8 cellular contexts compared by ENCODE assay signal in the genomic region with DNA sequence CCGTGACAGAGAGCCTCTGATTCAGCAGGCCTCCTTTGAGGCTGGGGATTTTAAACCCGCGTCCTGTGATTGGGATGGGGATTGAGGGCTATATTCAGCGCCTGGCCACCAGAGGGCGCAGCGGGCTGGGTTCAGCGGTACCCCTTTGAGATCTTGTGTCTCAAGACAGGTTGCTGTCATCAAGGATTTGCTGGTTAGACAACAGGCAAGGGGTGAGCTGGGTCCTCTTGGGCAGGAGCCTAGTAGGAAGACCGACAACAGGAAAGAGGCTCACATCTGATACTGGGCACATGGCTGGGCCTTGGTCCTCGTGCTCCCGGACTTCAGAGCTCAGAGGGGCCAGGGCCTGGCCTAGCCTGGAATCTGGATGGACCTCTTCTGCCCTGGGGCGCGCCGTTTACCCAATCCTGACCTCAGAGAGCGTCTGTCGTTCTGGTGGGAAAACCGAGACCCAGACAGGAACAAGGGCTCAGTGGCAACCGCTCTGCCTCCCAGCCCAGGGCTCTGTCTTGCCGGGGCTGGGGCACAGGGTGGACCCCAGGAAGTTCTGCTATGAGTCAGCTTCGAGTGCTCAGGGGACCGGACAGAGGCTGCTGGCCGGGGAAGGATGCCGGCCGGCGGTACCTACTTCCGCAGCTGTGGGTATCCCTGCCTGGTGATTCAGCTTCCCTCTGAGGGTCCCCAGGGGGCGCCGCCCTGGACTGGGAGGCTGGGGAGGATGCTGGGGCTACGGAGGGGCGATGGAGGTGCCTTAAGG.
DNase-seq lines count a peak whose midpoint lies in the region; ATAC-seq and TF ChIP-seq lines count a peak whose summit lies in the region.

No MANE protein-coding gene starts in this region.

- TF ChIP-seq CTCF in AG09319 (IDR thresholded peaks at IDR 0.05; ENCODE audit: low read depth, low read length): peak; percentile 96

- DNase-seq in AG09319 (ENCODE audit: extremely low read depth, low read depth) (peak; percentile 56), NCI-H345 treated with DMSO at 0.1 percent for 48 hours (lab: John Stamatoyannopoulos, UW; ENCODE audit: unreplicated experiment) (peak; percentile 43), cerebellar cortex (ENCODE audit: low spot score) (peak; percentile 94), kidney glomerular epithelial cell (lab: John Stamatoyannopoulos, UW) (peak; percentile 83)
- peak; percentile 92 for DNase-seq in activated CD4-positive, CD25-positive, alpha-beta regulatory T cell treated with anti-CD3 and anti-CD28 coated beads, Interleukin-2, amount 50 U/mL, for 72 hours
- peak; percentile 93 for DNase-seq in stimulated activated CD4-positive, alpha-beta T cell treated with anti-CD3 and anti-CD28 coated beads, Interleukin-15, amount 100 ng/mL, for 24 hours

- ATAC-seq in GM18907 (IDR thresholded peaks at IDR 0.05; ENCODE audit: unreplicated experiment) (peak; percentile 69), HG03159 (IDR thresholded peaks at IDR 0.05; ENCODE audit: unreplicated experiment) (peak; percentile 46)

Comparison
In these comparisons a context has a peak if more than half of its experiments do, and no peak if none do; other contexts are left out.
1. Peak in every context shown above with its lines: DNase-seq and ATAC-seq.
2. DNase-seq: peak in every context shown above with its lines; median percentile 94 in cerebellar cortex; 93 in stimulated activated CD4-positive, alpha-beta T cell treated with anti-CD3 and anti-CD28 coated beads, Interleukin-15, amount 100 ng/mL, for 24 hours; 92 in activated CD4-positive, CD25-positive, alpha-beta regulatory T cell treated with anti-CD3 and anti-CD28 coated beads, Interleukin-2, amount 50 U/mL, for 72 hours; 83 in kidney glomerular epithelial cell; 56 in AG09319; 43 in NCI-H345 treated with DMSO at 0.1 percent for 48 hours.